In genomic region chr22:19085233-19086043, GRCh38 we compare ENCODE assay signal across 2 cellular contexts.
TF ChIP-seq lines count a peak whose summit lies in the region.

No MANE protein-coding gene starts in this region.

TF ChIP-seq in HCT116, 20 proteins besides CTCF, POLR2A, EP300 and RAD21 (continued from another document):
- TF ChIP-seq REST (IDR thresholded peaks at IDR 0.05; ENCODE audit: low read depth) (no peak), MAX (IDR thresholded peaks at IDR 0.05) (no peak), EZH2 (IDR thresholded peaks at IDR 0.05) (no peak), SRF (IDR thresholded peaks at IDR 0.05; ENCODE audit: low read depth) (no peak), SIN3A (IDR thresholded peaks at IDR 0.05; ENCODE audit: low read depth) (no peak), YY1 (IDR thresholded peaks at IDR 0.05; ENCODE audit: extremely low read depth, insufficient replicate concordance, low read depth, low read length) (no peak), ATF3 (IDR thresholded peaks at IDR 0.05) (no peak), CEBPB (IDR thresholded peaks at IDR 0.05; ENCODE audit: low read depth) (no peak), ZNF274 (IDR thresholded peaks at IDR 0.05; ENCODE audit: low read depth, low read length) (no peak), JUND (IDR thresholded peaks at IDR 0.05) (no peak), POLR2AphosphoS5 (IDR thresholded peaks at IDR 0.05; ENCODE audit: low read depth, low read length) (no peak), TCF7L2 (IDR thresholded peaks at IDR 0.05; ENCODE audit: borderline replicate concordance, extremely low read depth, insufficient read depth, insufficient read length) (no peak)

TF ChIP-seq in neural cell, 6 proteins besides CTCF, POLR2A, EP300 and RAD21 (continued from another document):
- TF ChIP-seq REST (IDR thresholded peaks at IDR 0.05; ENCODE audit: borderline replicate concordance), result no peak
- no peak for TF ChIP-seq MXI1 (conservative IDR thresholded peaks at IDR 0.05; ENCODE audit: poor library complexity, severe bottlenecking)
- no peak for TF ChIP-seq POLR2AphosphoS5 (IDR thresholded peaks at IDR 0.05)
- no peak for TF ChIP-seq SMC3 (conservative IDR thresholded peaks at IDR 0.05; ENCODE audit: poor library complexity)
- TF ChIP-seq EZH2 (IDR thresholded peaks at IDR 0.05; ENCODE audit: borderline replicate concordance, insufficient read depth, low read length, poor library complexity, severe bottlenecking), result no peak
